In genomic region chr16:84357191-84357651, GRCh38 we compare ENCODE assay signal across 9 cellular contexts. TPM values are rescaled to one million over a fixed set of nuclear protein-coding genes. Genes with fewer than 3 reads are reported as not detected.
DNase-seq lines count a peak whose midpoint lies in the region; ATAC-seq and TF ChIP-seq lines count a peak whose summit lies in the region.
"Had no signal": no experiment of that assay in that cellular context is flagged by ENCODE, and none has a peak within 500 bp of the region (broad histone marks: within the 10 kb centered on the region; RNA-seq: fewer than 3 reads in every experiment).

No MANE protein-coding gene starts in this region.

- peaks cover 24% of the 10 kb centered on the region for H3K4me1 Mint-ChIP-seq in activated CD8-positive, alpha-beta memory T cell treated with anti-CD3 and anti-CD28 coated beads, Interleukin-2, amount 10 ng/mL, durations not matched to agents 7 days and 5 days
- H3K4me1 Mint-ChIP-seq in endodermal cell: peaks cover 12% of the 10 kb centered on the region
- peaks cover 42% of the 10 kb centered on the region for H3K4me1 Mint-ChIP-seq in stimulated activated naive CD8-positive, alpha-beta T cell treated with anti-CD3 and anti-CD28 coated beads, Interleukin-15, amount 100 ng/mL, for 72 hours

- H3K36me3 Mint-ChIP-seq in activated CD8-positive, alpha-beta memory T cell treated with anti-CD3 and anti-CD28 coated beads, Interleukin-2, amount 10 ng/mL, durations not matched to agents 7 days and 5 days: no peaks in the 10 kb centered on the region
- H3K36me3 Mint-ChIP-seq in endodermal cell (ENCODE audit: low read depth): no peaks in the 10 kb centered on the region

- TF ChIP-seq CTCF in endodermal cell (conservative IDR thresholded peaks at IDR 0.05): no peak

- CTCF ChIA-PET in activated CD8-positive, alpha-beta memory T cell treated with anti-CD3 and anti-CD28 coated beads, Interleukin-2, amount 10 ng/mL, durations not matched to agents 7 days and 5 days (lab: Charles Lee): no interaction called here

- no peak overlapping the region for H3K27ac Mint-ChIP-seq in activated CD8-positive, alpha-beta memory T cell treated with anti-CD3 and anti-CD28 coated beads, Interleukin-2, amount 10 ng/mL, durations not matched to agents 7 days and 5 days
- no peak overlapping the region for H3K27ac Mint-ChIP-seq in endodermal cell
- H3K27ac Mint-ChIP-seq in stimulated activated naive CD8-positive, alpha-beta T cell treated with anti-CD3 and anti-CD28 coated beads, Interleukin-15, amount 100 ng/mL, for 72 hours: no peak overlapping the region

- no peaks in the 10 kb centered on the region for H3K9me3 Mint-ChIP-seq in activated CD8-positive, alpha-beta memory T cell treated with anti-CD3 and anti-CD28 coated beads, Interleukin-2, amount 10 ng/mL, durations not matched to agents 7 days and 5 days (ENCODE audit: low read depth)
- H3K9me3 Mint-ChIP-seq in endodermal cell: no peaks in the 10 kb centered on the region
- H3K9me3 Mint-ChIP-seq in stimulated activated naive CD8-positive, alpha-beta T cell treated with anti-CD3 and anti-CD28 coated beads, Interleukin-15, amount 100 ng/mL, for 72 hours: no peaks in the 10 kb centered on the region

- peak; percentile 25 for ATAC-seq in activated CD8-positive, alpha-beta memory T cell treated with anti-CD3 and anti-CD28 coated beads, Interleukin-2, amount 10 ng/mL, durations not matched to agents 7 days and 5 days
- ATAC-seq in stimulated activated naive CD8-positive, alpha-beta T cell treated with anti-CD3 and anti-CD28 coated beads, Interleukin-15, amount 100 ng/mL, for 72 hours: peak; percentile 68
- ATAC-seq in GM21381 (IDR thresholded peaks at IDR 0.05; ENCODE audit: unreplicated experiment): no peak
- no peak for ATAC-seq in HG02642 (IDR thresholded peaks at IDR 0.05; ENCODE audit: poor library complexity, unreplicated experiment)

- peak; percentile 49 for DNase-seq in activated CD8-positive, alpha-beta memory T cell treated with anti-CD3 and anti-CD28 coated beads, Interleukin-2, amount 10 ng/mL, durations not matched to agents 7 days and 5 days
- DNase-seq in activated CD8-positive, alpha-beta memory T cell treated with anti-CD3 and anti-CD28 coated beads for 24 hours: no peak
- DNase-seq in SIG-M5 treated with dmso at 0.1 percent for 504 hours (lab: John Stamatoyannopoulos, UW; ENCODE audit: unreplicated experiment) (peak; percentile 91), endodermal cell (no peak), dedifferentiated amniotic fluid mesenchymal stem cell (ENCODE audit: extremely low spot score) (no peak)
- peak in 1 of 2 donors; percentile 35 for DNase-seq in stimulated activated naive CD8-positive, alpha-beta T cell treated with anti-CD3 and anti-CD28 coated beads, Interleukin-15, amount 100 ng/mL, for 72 hours
- DNase-seq: NCI-H446 treated with DMSO at 0.1 percent for 48 hours had no signal

- no peaks in the 10 kb centered on the region for H3K36me3 ChIP-seq in endodermal cell (ENCODE audit: control insufficient read depth, insufficient read depth, low read length)

- H3K9me3 ChIP-seq in endodermal cell (ENCODE audit: control insufficient read depth, low read length): no peaks in the 10 kb centered on the region

- peak overlapping the region; percentile 73 for H3K27ac ChIP-seq in endodermal cell (ENCODE audit: low read depth, low read length)

- H3K9ac ChIP-seq in endodermal cell (ENCODE audit: extremely low read depth, low read length, poor library complexity, severe bottlenecking): no peak overlapping the region

- H3K27me3 ChIP-seq in endodermal cell (ENCODE audit: control insufficient read depth, insufficient read depth, low read length, poor library complexity, severe bottlenecking): no peaks in the 10 kb centered on the region

- H3K27me3 Mint-ChIP-seq in activated CD8-positive, alpha-beta memory T cell treated with anti-CD3 and anti-CD28 coated beads, Interleukin-2, amount 10 ng/mL, durations not matched to agents 7 days and 5 days: peaks cover 12% of the 10 kb centered on the region
- H3K27me3 Mint-ChIP-seq in endodermal cell (ENCODE audit: insufficient read depth): no peaks in the 10 kb centered on the region
- H3K27me3 Mint-ChIP-seq in stimulated activated naive CD8-positive, alpha-beta T cell treated with anti-CD3 and anti-CD28 coated beads, Interleukin-15, amount 100 ng/mL, for 72 hours: no peaks in the 10 kb centered on the region

- H3K4me1 ChIP-seq in endodermal cell (ENCODE audit: control insufficient read depth, insufficient read depth, low read length): peaks cover 4% of the 10 kb centered on the region

- no peak overlapping the region for H3K4me3 Mint-ChIP-seq in activated CD8-positive, alpha-beta memory T cell treated with anti-CD3 and anti-CD28 coated beads, Interleukin-2, amount 10 ng/mL, durations not matched to agents 7 days and 5 days
- H3K4me3 Mint-ChIP-seq in endodermal cell: no peak overlapping the region
- no peak overlapping the region for H3K4me3 Mint-ChIP-seq in stimulated activated naive CD8-positive, alpha-beta T cell treated with anti-CD3 and anti-CD28 coated beads, Interleukin-15, amount 100 ng/mL, for 72 hours

- no peak overlapping the region for H3K4me3 ChIP-seq in endodermal cell (ENCODE audit: low read length)

- 83 to 91% methylated on average over 4 to 9 of the region's 9 CpGs for WGBS in endodermal cell (ENCODE audit: insufficient coverage in 1 of 2, insufficient read length in 1 of 2), 2 experiments

RNA-seq across cellular contexts. Expression of gene ATP2C2, which starts 11.1 kb away (rescaled TPM):
- total RNA-seq in activated CD8-positive, alpha-beta memory T cell treated with anti-CD3 and anti-CD28 coated beads, Interleukin-2, amount 10 ng/mL, durations not matched to agents 7 days and 5 days: not detected
- total RNA-seq in endodermal cell: 1 to 10 TPM; 2.0 to 2.6 TPM
- 0.71 TPM for polyA plus RNA-seq in endodermal cell (2013, experiment 1 of 2)
- 0.87 TPM for polyA plus RNA-seq in endodermal cell (2013, experiment 2 of 2)

Comparison
In these comparisons a context has a peak if more than half of its experiments do, and no peak if none do; other contexts are left out.
1. DNase-seq: peak in activated CD8-positive, alpha-beta memory T cell treated with anti-CD3 and anti-CD28 coated beads, Interleukin-2, amount 10 ng/mL, durations not matched to agents 7 days and 5 days (single experiment) and SIG-M5 treated with dmso at 0.1 percent for 504 hours (single experiment); none in activated CD8-positive, alpha-beta memory T cell treated with anti-CD3 and anti-CD28 coated beads for 24 hours (single experiment), endodermal cell (single experiment) and dedifferentiated amniotic fluid mesenchymal stem cell (single experiment).
2. ATAC-seq: peak in activated CD8-positive, alpha-beta memory T cell treated with anti-CD3 and anti-CD28 coated beads, Interleukin-2, amount 10 ng/mL, durations not matched to agents 7 days and 5 days (single experiment) and stimulated activated naive CD8-positive, alpha-beta T cell treated with anti-CD3 and anti-CD28 coated beads, Interleukin-15, amount 100 ng/mL, for 72 hours (single experiment); none in GM21381 (single experiment) and HG02642 (single experiment).